Comparison of ENCODE assay signal across 26 cellular contexts in the genomic region with DNA sequence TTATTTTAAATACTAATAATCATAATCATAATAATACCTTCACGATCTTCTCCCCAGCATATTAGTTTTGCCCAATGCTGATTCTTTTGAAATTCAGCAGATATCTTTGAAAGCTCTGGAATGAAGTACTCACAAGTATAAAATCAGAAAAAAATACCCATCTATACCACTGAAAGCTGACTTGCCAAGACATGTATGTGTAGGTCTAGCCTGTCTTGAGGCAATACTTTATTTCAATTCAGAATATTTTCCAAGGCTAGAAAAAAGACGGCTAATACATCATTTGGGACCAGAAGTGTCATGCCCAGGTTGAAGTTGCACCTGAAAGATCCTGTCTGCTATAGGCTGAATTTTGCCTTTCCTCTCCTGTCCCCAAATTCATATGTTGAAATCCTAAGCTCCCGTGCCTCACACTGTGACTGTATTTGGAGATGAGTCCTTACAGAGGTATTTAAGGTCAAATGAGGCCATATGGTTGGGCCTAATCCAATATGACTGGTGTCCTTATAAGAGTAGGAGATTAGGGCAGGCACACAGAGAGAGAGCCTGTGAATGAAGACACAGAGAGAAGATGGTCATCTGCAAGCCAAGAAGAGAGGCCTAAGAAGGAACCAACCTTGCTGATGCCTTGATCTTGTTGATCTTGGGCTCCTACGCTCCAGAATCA.
DNase-seq lines count a peak whose midpoint lies in the region; ATAC-seq and TF ChIP-seq lines count a peak whose summit lies in the region.
"Had no signal": no experiment of that assay in that cellular context is flagged by ENCODE, and none has a peak within 500 bp of the region (broad histone marks: within the 10 kb centered on the region; RNA-seq: fewer than 3 reads in every experiment).

No MANE protein-coding gene starts in this region.

- H3K4me2 ChIP-seq in GM23338 = peak overlapping the region; percentile 55
- no peak overlapping the region for H3K4me2 ChIP-seq in PC-3 (ENCODE audit: low read length)

- H3K36me3 Mint-ChIP-seq in GM23338 (ENCODE audit: low read depth) = no peaks in the 10 kb centered on the region
- H3K36me3 Mint-ChIP-seq: CD4-positive, alpha-beta memory T cell; mesothelial cell of epicardium; natural killer cell; stimulated activated naive B cell treated with anti-CD40 and anti-IgM and Interleukin-4, amounts not matched to agents 10 μg/mL and 1 μg/mL and 100 μg/mL, for 72 hours had no signal

- TF ChIP-seq CTCF in GM23338 (conservative IDR thresholded peaks at IDR 0.05; ENCODE audit: low read depth in 2 of 2) (no peak), PC-3 (conservative IDR thresholded peaks at IDR 0.05; ENCODE audit: low read depth, low read length) (no peak), Peyer's patch (IDR thresholded peaks at IDR 0.05) (no peak)

- no peaks in the 10 kb centered on the region for H3F3A ChIP-seq in GM23338 (replicated peaks; ENCODE audit: low read depth)
- H3F3A ChIP-seq in PC-3 (ENCODE audit: low read length, unreplicated experiment) = no peaks in the 10 kb centered on the region

- H3K4me3 Mint-ChIP-seq in GM23338 = no peak overlapping the region
- H3K4me3 Mint-ChIP-seq: activated naive CD8-positive, alpha-beta T cell treated with anti-CD3 and anti-CD28 coated beads, Interleukin-2, amount 10 ng/mL, durations not matched to agents 7 days and 5 days; CD4-positive, alpha-beta memory T cell; mesothelial cell of epicardium; natural killer cell; stimulated activated naive B cell treated with anti-CD40 and anti-IgM and Interleukin-4, amounts not matched to agents 10 μg/mL and 1 μg/mL and 100 μg/mL, for 72 hours; T-helper 17 cell had no signal

- H3K4me3 ChIP-seq in GM23338 (no peak overlapping the region), PC-3 (ENCODE audit: low read length) (no peak overlapping the region), skeletal muscle cell (ENCODE audit: low read depth, low read length) (no peak overlapping the region), Peyer's patch (no peak overlapping the region)
- H3K4me3 ChIP-seq: esophagus squamous epithelium, heart left ventricle, left lung, SK-N-MC, thoracic aorta, vagina had no signal

- TF ChIP-seq POLR2A in Peyer's patch (IDR thresholded peaks at IDR 0.05) = no peak

- H2AFZ ChIP-seq in GM23338 = peak overlapping the region; percentile 25; the same call in 1 of the 2 replicates
- H2AFZ ChIP-seq in PC-3 (ENCODE audit: low read length) = no peak overlapping the region

- H4K20me1 ChIP-seq in GM23338 (replicated peaks; ENCODE audit: insufficient read depth) = no peaks in the 10 kb centered on the region
- H4K20me1 ChIP-seq in PC-3 (ENCODE audit: low read length) = no peaks in the 10 kb centered on the region

- peaks cover 17% of the 10 kb centered on the region for H3K4me1 Mint-ChIP-seq in GM23338
- H3K4me1 Mint-ChIP-seq: mesothelial cell of epicardium; stimulated activated naive B cell treated with anti-CD40 and anti-IgM and Interleukin-4, amounts not matched to agents 10 μg/mL and 1 μg/mL and 100 μg/mL, for 72 hours; T-helper 17 cell had no signal

- no TSS peak for BruUV-seq in PC-3 (replicated peaks; lab: Mats Ljungman, UMichigan)

- no peak overlapping the region for H3K9ac ChIP-seq in PC-3 (ENCODE audit: low read length)

- H3K9me2 ChIP-seq in GM23338 (ENCODE audit: insufficient read depth) = no peaks in the 10 kb centered on the region; the same call in 1 of the 2 replicates
- H3K9me2 ChIP-seq in PC-3 (replicated peaks; ENCODE audit: low read length) = no peaks in the 10 kb centered on the region

- peak overlapping the region; percentile 86 for H3K27ac Mint-ChIP-seq in GM23338
- H3K27ac Mint-ChIP-seq: activated naive CD8-positive, alpha-beta T cell treated with anti-CD3 and anti-CD28 coated beads, Interleukin-2, amount 10 ng/mL, durations not matched to agents 7 days and 5 days; CD4-positive, alpha-beta memory T cell; mesothelial cell of epicardium; natural killer cell; stimulated activated naive B cell treated with anti-CD40 and anti-IgM and Interleukin-4, amounts not matched to agents 10 μg/mL and 1 μg/mL and 100 μg/mL, for 72 hours; T-helper 17 cell had no signal

- H3K4me1 ChIP-seq in GM23338 (ENCODE audit: insufficient read depth) (peaks cover 19% of the 10 kb centered on the region), PC-3 (ENCODE audit: insufficient read depth, low read length) (no peaks in the 10 kb centered on the region), Peyer's patch (no peaks in the 10 kb centered on the region)
- H3K4me1 ChIP-seq: esophagus squamous epithelium, heart left ventricle, left lung, vagina had no signal

- H3K27ac ChIP-seq in GM23338 (ENCODE audit: low read depth) (peak overlapping the region; percentile 89), PC-3 (ENCODE audit: low read length) (no peak overlapping the region), Peyer's patch (no peak overlapping the region)
- H3K27ac ChIP-seq: esophagus squamous epithelium, heart left ventricle, left lung, SK-N-MC, thoracic aorta, vagina had no signal

- CTCF ChIA-PET in PC-3 (lab: Charles Lee) = no interaction called here

- H3K27me3 ChIP-seq in GM23338 (ENCODE audit: insufficient read depth) (no peaks in the 10 kb centered on the region), PC-3 (ENCODE audit: low read length) (no peaks in the 10 kb centered on the region), Peyer's patch (no peaks in the 10 kb centered on the region)
- H3K27me3 ChIP-seq: esophagus squamous epithelium, heart left ventricle, left lung, vagina had no signal

- H3K79me2 ChIP-seq in GM23338 (replicated peaks; ENCODE audit: insufficient read depth) (no peaks in the 10 kb centered on the region), PC-3 (ENCODE audit: low read length) (no peaks in the 10 kb centered on the region)

- intact Hi-C loops in PC-3 (cut with micrococcal nuclease) = no loop called here

- H3K36me3 ChIP-seq in GM23338 (ENCODE audit: insufficient read depth) = no peaks in the 10 kb centered on the region
- H3K36me3 ChIP-seq in PC-3 (ENCODE audit: low read depth, low read length) = no peaks in the 10 kb centered on the region
- no peaks in the 10 kb centered on the region for H3K36me3 ChIP-seq in Peyer's patch
- H3K36me3 ChIP-seq: esophagus squamous epithelium, heart left ventricle, left lung, thoracic aorta, vagina had no signal

- H3K27me3 Mint-ChIP-seq in GM23338 (ENCODE audit: insufficient read depth, low read depth, poor library complexity) = no peaks in the 10 kb centered on the region
- H3K27me3 Mint-ChIP-seq: activated naive CD8-positive, alpha-beta T cell treated with anti-CD3 and anti-CD28 coated beads, Interleukin-2, amount 10 ng/mL, durations not matched to agents 7 days and 5 days; T-helper 17 cell had no signal

- DNase-seq in GM23338 (ENCODE audit: low spot score) (no peak), PC-3 (peak; percentile 19), fibroblast of peridontal ligament (ENCODE audit: extremely low read depth) (peak; percentile 10), skeletal muscle cell (ENCODE audit: low read depth) (peak; percentile 1), NCI-H1436 treated with DMSO at 0.1 percent for 48 hours (lab: John Stamatoyannopoulos, UW) (no peak), Peyer's patch (no peak)
- no peak for DNase-seq in central memory CD4-positive, alpha-beta T cell
- DNase-seq: activated CD4-positive, alpha-beta T cell treated with anti-CD3 and anti-CD28 coated beads, Interleukin-2, amount 50 U/mL, for 4 hours; activated CD8-positive, alpha-beta memory T cell treated with anti-CD3 and anti-CD28 coated beads, Interleukin-2, amount 50 U/mL, for 48 hours; activated naive CD8-positive, alpha-beta T cell treated with anti-CD3 and anti-CD28 coated beads, Interleukin-2, amount 10 ng/mL, durations not matched to agents 7 days and 5 days; CD4-positive, alpha-beta memory T cell; effector memory CD4-positive, alpha-beta T cell; esophagus squamous epithelium; GDM1; heart left ventricle; left lung; natural killer cell; NK-92 treated with Interleukin-12 subunit alpha and Interleukin-12 subunit beta, amount 100 ng/mL, for 24 hours; RPMI8226; stimulated activated CD4-positive, alpha-beta T cell treated with anti-CD3 and anti-CD28 coated beads, Interleukin-1b, Interleukin-23, amount 100 ng/mL, for 48 hours; stimulated activated naive B cell treated with anti-CD40 and anti-IgM and Interleukin-4, amounts not matched to agents 10 μg/mL and 1 μg/mL and 100 μg/mL, for 72 hours; T-helper 17 cell had no signal

- POLR2A ChIA-PET in PC-3 (lab: Charles Lee; ENCODE audit: unreplicated experiment) = no interaction called here

- no peaks in the 10 kb centered on the region for H3K9me3 Mint-ChIP-seq in GM23338
- H3K9me3 Mint-ChIP-seq: mesothelial cell of epicardium had no signal

- H3K9me3 ChIP-seq in PC-3 (ENCODE audit: low read length) (no peaks in the 10 kb centered on the region), Peyer's patch (no peaks in the 10 kb centered on the region)
- H3K9me3 ChIP-seq: esophagus squamous epithelium, heart left ventricle, left lung, thoracic aorta, vagina had no signal

- ATAC-seq in GM23338 = no peak; the same call in 2 of the 3 replicates
- no peak for ATAC-seq in PC-3
- ATAC-seq: left lung; natural killer cell; stimulated activated naive B cell treated with anti-CD40 and anti-IgM and Interleukin-4, amounts not matched to agents 10 μg/mL and 1 μg/mL and 100 μg/mL, for 72 hours; T-helper 17 cell had no signal

TF ChIP-seq in GM23338, 12 proteins besides CTCF, POLR2A, EP300 and RAD21:
- TF ChIP-seq JUNB (IDR thresholded peaks at IDR 0.05; ENCODE audit: unreplicated experiment) = no peak
- TF ChIP-seq POLR2AphosphoS5 (IDR thresholded peaks at IDR 0.05; ENCODE audit: low read depth) = no peak
- TF ChIP-seq CREB1 (CRISPR knock-in tag; IDR thresholded peaks at IDR 0.05; ENCODE audit: low read depth) = no peak
- no peak for TF ChIP-seq STAT1 (IDR thresholded peaks at IDR 0.05; ENCODE audit: unreplicated experiment)
- no peak for TF ChIP-seq ZNF114 (CRISPR knock-in tag; IDR thresholded peaks at IDR 0.05)
TF ChIP-seq in GM23338: peak in this region for 0.

Comparison
In these comparisons a context has a peak if more than half of its experiments do, and no peak if none do; other contexts are left out.
1. DNase-seq: peak in PC-3 (single experiment), fibroblast of peridontal ligament (single experiment) and skeletal muscle cell (single experiment); none in GM23338 (single experiment), central memory CD4-positive, alpha-beta T cell (single experiment), NCI-H1436 treated with DMSO at 0.1 percent for 48 hours (single experiment) and Peyer's patch (0 of 3).